10 cellular contexts compared by ENCODE assay signal in genomic region chr22:29479417-29480261, GRCh38. TPM values are rescaled to one million over a fixed set of nuclear protein-coding genes. Genes with fewer than 3 reads are reported as not detected.
DNase-seq lines count a peak whose midpoint lies in the region; ATAC-seq and TF ChIP-seq lines count a peak whose summit lies in the region.
"Had no signal": no experiment of that assay in that cellular context is flagged by ENCODE, and none has a peak within 500 bp of the region (broad histone marks: within the 10 kb centered on the region; RNA-seq: fewer than 3 reads in every experiment).

TSS of gene NEFH (plus strand) at chr22:29480218. CDS start at chr22:29480263, 45 bp downstream.

- H3K4me3 ChIP-seq in mammary epithelial cell (replicated peaks in 1 of 3; ENCODE audit: insufficient read depth in 1 of 3, low read depth in 2 of 3, low read length in 3 of 3), result peak within 1 kb of the TSS; percentile 12 to 51 (median 50)

- H3K27me3 ChIP-seq in mammary epithelial cell (ENCODE audit: insufficient read depth, low read length) (peaks cover 17% of the 10 kb centered on the region), foreskin keratinocyte (peaks cover 62% of the 10 kb centered on the region)

- H3K4me1 Mint-ChIP-seq in neural crest cell (peaks cover 24% of the 10 kb centered on the region), Calu3 (ENCODE audit: low read depth, unreplicated experiment) (no peaks in the 10 kb centered on the region)

- peak within 1 kb of the TSS; percentile 84 for H2AFZ ChIP-seq in mammary epithelial cell (ENCODE audit: low read depth, low read length)

- H3K27me3 Mint-ChIP-seq in neural crest cell (ENCODE audit: low read depth) (peaks cover 77% of the 10 kb centered on the region), Calu3 (ENCODE audit: unreplicated experiment) (peaks cover 75% of the 10 kb centered on the region)

- peaks cover 15% of the 10 kb centered on the region for H3K4me1 ChIP-seq in mammary epithelial cell (ENCODE audit: insufficient read depth, low read length)
- H3K4me1 ChIP-seq in foreskin keratinocyte, result no peaks in the 10 kb centered on the region

- peak within 1 kb of the TSS; percentile 78 for H3K4me2 ChIP-seq in mammary epithelial cell (ENCODE audit: insufficient read depth, low read depth, low read length)
- H3K4me2 ChIP-seq: KMS-11 had no signal

- H3K36me3 Mint-ChIP-seq in neural crest cell (ENCODE audit: low read depth) (no peaks in the 10 kb centered on the region), Calu3 (ENCODE audit: insufficient read depth, unreplicated experiment) (no peaks in the 10 kb centered on the region)
- H3K36me3 Mint-ChIP-seq: memory B cell had no signal

- TF ChIP-seq CTCF in mammary epithelial cell (conservative IDR thresholded peaks at IDR 0.05 in 1 of 2, IDR thresholded peaks at IDR 0.05 in 1 of 2; ENCODE audit: extremely low read depth in 1 of 2, insufficient read depth in 1 of 2, low read depth in 1 of 2, low read length in 2 of 2) (no peak), neural crest cell (conservative IDR thresholded peaks at IDR 0.05) (no peak), foreskin keratinocyte (conservative IDR thresholded peaks at IDR 0.05) (no peak), Calu3 (IDR thresholded peaks at IDR 0.05; ENCODE audit: unreplicated experiment) (no peak)

- no peak within 1 kb of the TSS for H3K9ac ChIP-seq in mammary epithelial cell (ENCODE audit: insufficient read depth, low read length)
- H3K9ac ChIP-seq: KMS-11 had no signal

- in situ Hi-C loops in mammary epithelial cell (cut with MboI; ENCODE audit: low sequenced_read_pairs in 2 of 2), result no loop called here

- TF ChIP-seq POLR2A in erythroblast (IDR thresholded peaks at IDR 0.05; ENCODE audit: low read length), result no peak

- 26% methylated on average over 17 of the region's 48 CpGs for WGBS in mammary epithelial cell (ENCODE audit: low coverage, missing lambda C conversion rate)

- H3K9me3 ChIP-seq in mammary epithelial cell (replicated peaks; ENCODE audit: insufficient read depth, low read length), result no peaks in the 10 kb centered on the region

- ATAC-seq in foreskin keratinocyte, result no peak

- H3K27ac ChIP-seq in mammary epithelial cell (ENCODE audit: insufficient read depth, low read depth, low read length) (no peak within 1 kb of the TSS), foreskin keratinocyte (no peak within 1 kb of the TSS)
- H3K27ac ChIP-seq: KMS-11 had no signal

- H3K79me2 ChIP-seq in mammary epithelial cell (ENCODE audit: insufficient read depth, low read length), result no peaks in the 10 kb centered on the region

- CTCF ChIA-PET in mammary epithelial cell (lab: Charles Lee; ENCODE audit: low non-redundant PET) (no interaction called here), Calu3 (lab: Charles Lee) (no interaction called here)

- DNase-seq in COLO668 (lab: John Stamatoyannopoulos, UW; ENCODE audit: unreplicated experiment) (peak; percentile 70), NCI-H1436 (lab: John Stamatoyannopoulos, UW) (peak; percentile 78), mammary epithelial cell (no peak), neural crest cell (ENCODE audit: low read depth, low spot score) (no peak), erythroblast (lab: John Stamatoyannopoulos, UW) (no peak), foreskin keratinocyte (no peak), Ammon's horn (ENCODE audit: low spot score) (no peak), Calu3 (no peak)

- no TSS peak for BruUV-seq in mammary epithelial cell (replicated peaks; lab: Mats Ljungman, UMichigan)
- no TSS peak for BruUV-seq in Calu3 (replicated peaks; lab: Mats Ljungman, UMichigan)

- no peaks in the 10 kb centered on the region for H4K20me1 ChIP-seq in mammary epithelial cell (ENCODE audit: insufficient read depth, low read length)

- dilution Hi-C loops in mammary epithelial cell (cut with HindIII; ENCODE audit: low sequenced_read_pairs), result no loop called here

- no peak within 1 kb of the TSS for H3K27ac Mint-ChIP-seq in neural crest cell (ENCODE audit: unreplicated experiment)
- H3K27ac Mint-ChIP-seq in Calu3 (ENCODE audit: unreplicated experiment), result no peak within 1 kb of the TSS
- H3K27ac Mint-ChIP-seq: memory B cell had no signal

- H3K9me3 Mint-ChIP-seq in neural crest cell (no peaks in the 10 kb centered on the region), Calu3 (ENCODE audit: low read depth, unreplicated experiment) (no peaks in the 10 kb centered on the region)
- H3K9me3 Mint-ChIP-seq: memory B cell had no signal

- peak within 1 kb of the TSS; percentile 65 for H3K4me3 Mint-ChIP-seq in neural crest cell
- H3K4me3 Mint-ChIP-seq in Calu3 (ENCODE audit: low read depth, unreplicated experiment), result no peak within 1 kb of the TSS

- H3K36me3 ChIP-seq in mammary epithelial cell (ENCODE audit: insufficient read depth, low read length), result no peaks in the 10 kb centered on the region

- intact Hi-C loops in mammary epithelial cell (cut with micrococcal nuclease) (no loop called here), Calu3 (cut with micrococcal nuclease; ENCODE audit: unreplicated experiment) (no loop called here)

RNA-seq across cellular contexts. Expression of gene NEFH, which starts in this region (rescaled TPM):
- total RNA-seq in mammary epithelial cell (under 1 TPM; 0.07 to 0.17 TPM), neural crest cell (2.9 and 3.9 TPM in 2 replicates), foreskin keratinocyte (1.6 and 1.9 TPM in 2 replicates), Calu3 (2022) (not detected in 2 replicates)
- polyA plus RNA-seq in mammary epithelial cell (4.7 TPM), foreskin keratinocyte (1.3 and 1.6 TPM in 2 replicates)
- 3.5 TPM for polyA minus RNA-seq in mammary epithelial cell

Comparison
In these comparisons a context has a peak if more than half of its experiments do, and no peak if none do; other contexts are left out.
1. DNase-seq: peak in COLO668 (single experiment) and NCI-H1436 (single experiment); none in mammary epithelial cell (single experiment), neural crest cell (single experiment), erythroblast (0 of 2), foreskin keratinocyte (0 of 2), Ammon's horn (single experiment) and Calu3 (single experiment).